8 cellular contexts compared by ENCODE assay signal in the genomic region with DNA sequence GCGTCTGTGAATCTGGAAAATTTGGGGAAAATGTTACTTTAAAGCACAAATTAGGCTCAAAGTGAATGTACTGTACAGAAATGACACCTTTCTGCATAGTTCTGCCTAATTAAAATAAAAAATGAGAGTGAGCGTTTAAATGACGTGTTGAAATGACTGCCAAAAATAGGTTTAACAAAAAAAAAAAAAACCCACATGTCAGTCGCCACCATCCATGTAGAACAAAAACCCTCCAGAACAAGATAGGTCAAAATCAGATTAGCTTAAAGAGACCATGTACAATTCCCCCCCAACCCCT. TPM values are rescaled to one million over a fixed set of nuclear protein-coding genes. Genes with fewer than 3 reads are reported as not detected.
DNase-seq lines count a peak whose midpoint lies in the region; TF ChIP-seq lines count a peak whose summit lies in the region.

No MANE protein-coding gene starts in this region.

- H3K4me1 Mint-ChIP-seq in IgD-negative memory B cell, result peaks cover 39 to 50% (median 39%) of the 10 kb centered on the region in 3 donors
- H3K4me1 Mint-ChIP-seq in neural crest cell, result peaks cover 51% of the 10 kb centered on the region

- peak overlapping the region; percentile 84 to 97 (median 96) for H3K27ac Mint-ChIP-seq in IgD-negative memory B cell
- H3K27ac Mint-ChIP-seq in neural crest cell (ENCODE audit: unreplicated experiment), result peak overlapping the region; percentile 97

- H3K4me3 Mint-ChIP-seq in IgD-negative memory B cell (peak overlapping the region; percentile 88 to 100 (median 96)), neural crest cell (peak overlapping the region; percentile 97)

- H3K27me3 Mint-ChIP-seq in IgD-negative memory B cell, result no peaks in the 10 kb centered on the region
- H3K27me3 Mint-ChIP-seq in neural crest cell (ENCODE audit: low read depth), result no peaks in the 10 kb centered on the region

- no peak for DNase-seq in coronary artery (ENCODE audit: low spot score)
- no peak for DNase-seq in neural crest cell (ENCODE audit: low read depth, low spot score)
- no peak for DNase-seq in NCI-H128 (lab: John Stamatoyannopoulos, UW; ENCODE audit: unreplicated experiment)
- no peak for DNase-seq in A172 (ENCODE audit: low spot score)
- no peak for DNase-seq in kidney glomerular epithelial cell (lab: John Stamatoyannopoulos, UW)
- no peak for DNase-seq in DMS 273 treated with DMSO at 0.1 percent for 48 hours (lab: John Stamatoyannopoulos, UW)

- H3K36me3 Mint-ChIP-seq in IgD-negative memory B cell (peaks cover 3% of the 10 kb centered on the region), neural crest cell (ENCODE audit: low read depth) (no peaks in the 10 kb centered on the region)

- peak overlapping the region; percentile 92 for H3K4me3 ChIP-seq in coronary artery

- TF ChIP-seq CTCF in C4-2B (conservative IDR thresholded peaks at IDR 0.05), result no peak
- TF ChIP-seq CTCF in coronary artery (IDR thresholded peaks at IDR 0.05), result no peak
- TF ChIP-seq CTCF in neural crest cell (conservative IDR thresholded peaks at IDR 0.05), result no peak

- peak overlapping the region; percentile 88 for H3K27ac ChIP-seq in C4-2B
- peak overlapping the region in 1 of 2 donors; percentile 86 for H3K27ac ChIP-seq in coronary artery

- peaks cover 0 to 2% (median 0%) of the 10 kb centered on the region in 3 donors for H3K9me3 Mint-ChIP-seq in IgD-negative memory B cell
- no peaks in the 10 kb centered on the region for H3K9me3 Mint-ChIP-seq in neural crest cell

RNA-seq across cellular contexts. Expression of gene PARP1, which starts 0.7 kb away (rescaled TPM):
- 321 TPM for polyA plus RNA-seq in IgD-negative memory B cell
- total RNA-seq in neural crest cell, result 313 and 329 TPM in 2 replicates
- 216 and 238 TPM in 2 replicates for total RNA-seq in A172 (2014; rRNA removed; shearing (Covaris generic))
